22 cellular contexts compared by ENCODE assay signal in genomic region chr3:71521940-71522876, GRCh38.
DNase-seq lines count a peak whose midpoint lies in the region; ATAC-seq and TF ChIP-seq lines count a peak whose summit lies in the region.
"Had no signal": no experiment of that assay in that cellular context is flagged by ENCODE, and none has a peak within 500 bp of the region (broad histone marks: within the 10 kb centered on the region; RNA-seq: fewer than 3 reads in every experiment).

No MANE protein-coding gene starts in this region.

- peaks cover 72% of the 10 kb centered on the region for H3K79me2 ChIP-seq in OCI-LY1 (ENCODE audit: insufficient read depth, low read length)

- H3K4me1 ChIP-seq in OCI-LY1 (ENCODE audit: insufficient read depth, low read length, severe bottlenecking): peaks cover 89% of the 10 kb centered on the region
- H3K4me1 ChIP-seq in lower lobe of right lung: peaks cover 3% of the 10 kb centered on the region
- H3K4me1 ChIP-seq: testis had no signal

- H3K27ac ChIP-seq in OCI-LY1 (ENCODE audit: low read depth, low read length, poor library complexity, severe bottlenecking) (peak overlapping the region; percentile 69), lower lobe of right lung (no peak overlapping the region)
- H3K27ac ChIP-seq: testis, WERI-Rb-1 had no signal

- CTCF ChIA-PET in HEK293T (lab: Yijun Ruan, JAX): no interaction called here

- intact Hi-C loops in lower lobe of right lung (cut with DNase I): no loop called here

- H3K36me3 Mint-ChIP-seq in endothelial cell (ENCODE audit: low read depth, unreplicated experiment): no peaks in the 10 kb centered on the region
- H3K36me3 Mint-ChIP-seq: stimulated activated memory B cell treated with anti-CD40 and anti-IgM and Interleukin-4, amounts not matched to agents 10 μg/mL and 1 μg/mL and 100 μg/mL, for 72 hours had no signal

- H3K9ac ChIP-seq in OCI-LY1 (ENCODE audit: low read length): peak overlapping the region; percentile 20

- no peaks in the 10 kb centered on the region for H3K27me3 Mint-ChIP-seq in endothelial cell (ENCODE audit: unreplicated experiment)
- H3K27me3 Mint-ChIP-seq: stimulated activated memory B cell treated with anti-CD40 and anti-IgM and Interleukin-4, amounts not matched to agents 10 μg/mL and 1 μg/mL and 100 μg/mL, for 72 hours had no signal

- H3K9me2 ChIP-seq in OCI-LY1 (ENCODE audit: low read depth, low read length): no peaks in the 10 kb centered on the region

- H3F3A ChIP-seq in OCI-LY1 (ENCODE audit: insufficient read depth, low read length): no peaks in the 10 kb centered on the region

- peaks cover 23% of the 10 kb centered on the region for H3K36me3 ChIP-seq in OCI-LY1 (ENCODE audit: insufficient read depth, low read length)
- H3K36me3 ChIP-seq in lower lobe of right lung: no peaks in the 10 kb centered on the region
- H3K36me3 ChIP-seq: WERI-Rb-1 had no signal

- peak overlapping the region; percentile 29; the same call in 1 of the 2 replicates for H3K4me2 ChIP-seq in OCI-LY1 (ENCODE audit: low read length)
- H3K4me2 ChIP-seq: GM23338 had no signal

- no peak for DNase-seq in HEK293T (ENCODE audit: extremely low spot score)
- no peak for DNase-seq in endothelial cell (ENCODE audit: low spot score)
- DNase-seq in pulmonary artery endothelial cell (ENCODE audit: low read depth, low spot score): peak; percentile 15
- DNase-seq in lower lobe of right lung: no peak
- DNase-seq in DMS153 treated with DMSO at 0.1 percent for 48 hours (lab: John Stamatoyannopoulos, UW; ENCODE audit: unreplicated experiment): no peak
- DNase-seq: activated CD4-positive, alpha-beta T cell treated with anti-CD3 and anti-CD28 coated beads, Interleukin-2, amount 50 U/mL, for 4 hours; activated CD8-positive, alpha-beta memory T cell treated with anti-CD3 and anti-CD28 coated beads, Interleukin-2, amount 50 U/mL, for 4 hours; DND-41; head of caudate nucleus; NCI-H1105 treated with DMSO at 0.1 percent for 48 hours; NCI-H2081 treated with DMSO at 0.1 percent for 48 hours; NCI-H446 treated with DMSO at 0.1 percent for 48 hours; NK-92 treated with Interleukin-12 subunit alpha and Interleukin-12 subunit beta, amount 100 ng/mL, for 24 hours; stimulated activated CD4-positive, alpha-beta T cell treated with anti-CD3 and anti-CD28 coated beads, Interleukin-1b, Interleukin-23, amount 100 ng/mL, for 48 hours; testis; WERI-Rb-1 had no signal

- peak; percentile 50 for TF ChIP-seq CTCF in OCI-LY1 (IDR thresholded peaks at IDR 0.05; ENCODE audit: low read length)
- TF ChIP-seq CTCF in endothelial cell (IDR thresholded peaks at IDR 0.05; ENCODE audit: unreplicated experiment): no peak
- TF ChIP-seq CTCF in lower lobe of right lung (IDR thresholded peaks at IDR 0.05): no peak

- H3K9me3 ChIP-seq in OCI-LY1 (ENCODE audit: low read length) (no peaks in the 10 kb centered on the region), lower lobe of right lung (no peaks in the 10 kb centered on the region)
- H3K9me3 ChIP-seq: testis had no signal

- H3K4me1 Mint-ChIP-seq in endothelial cell (ENCODE audit: unreplicated experiment): peaks cover 31% of the 10 kb centered on the region

- H3K4me3 Mint-ChIP-seq in endothelial cell (ENCODE audit: unreplicated experiment): peak overlapping the region; percentile 6
- H3K4me3 Mint-ChIP-seq: GM23338; stimulated activated memory B cell treated with anti-CD40 and anti-IgM and Interleukin-4, amounts not matched to agents 10 μg/mL and 1 μg/mL and 100 μg/mL, for 72 hours had no signal

- no peak for ATAC-seq in lower lobe of right lung
- no peak for ATAC-seq in GM18907 (IDR thresholded peaks at IDR 0.05; ENCODE audit: unreplicated experiment)
- ATAC-seq: GM23338; HepG2; stimulated activated memory B cell treated with anti-CD40 and anti-IgM and Interleukin-4, amounts not matched to agents 10 μg/mL and 1 μg/mL and 100 μg/mL, for 72 hours had no signal

- H3K9me3 Mint-ChIP-seq in endothelial cell (ENCODE audit: unreplicated experiment): no peaks in the 10 kb centered on the region
- H3K9me3 Mint-ChIP-seq: activated T-helper 2 cell treated with anti-CD3 and anti-CD28 coated beads, Interferon-gamma antibody, Interleukin-2, Interleukin-4, amounts not matched to agents 10 μg/mL and 5 μg/mL and 100 μg/mL, durations not matched to agents 14 hours and 24 hours and 36 hours; GM23338; stimulated activated memory B cell treated with anti-CD40 and anti-IgM and Interleukin-4, amounts not matched to agents 10 μg/mL and 1 μg/mL and 100 μg/mL, for 72 hours had no signal

- no peaks in the 10 kb centered on the region for H4K20me1 ChIP-seq in OCI-LY1 (ENCODE audit: insufficient read depth, low read length)

- no peak overlapping the region for H2AFZ ChIP-seq in OCI-LY1 (ENCODE audit: low read length)
- H2AFZ ChIP-seq: GM23338 had no signal

- POLR2A ChIA-PET in HEK293T (lab: Yijun Ruan, JAX): interaction anchor here (1.7 kb wide), 1 partner anchor 62 kb away, joined by 10 read pairs; the partner anchor contains the start of gene FOXP1

- H3K27me3 ChIP-seq in OCI-LY1 (ENCODE audit: insufficient read depth, low read length) (no peaks in the 10 kb centered on the region), lower lobe of right lung (ENCODE audit: low read depth) (no peaks in the 10 kb centered on the region)
- H3K27me3 ChIP-seq: testis had no signal

- H3K4me3 ChIP-seq in OCI-LY1 (ENCODE audit: low read depth, low read length, poor library complexity, severe bottlenecking) (no peak overlapping the region), lower lobe of right lung (no peak overlapping the region)
- H3K4me3 ChIP-seq: GM23338, testis had no signal

- H3K27ac Mint-ChIP-seq in endothelial cell (ENCODE audit: unreplicated experiment): peak overlapping the region; percentile 93
- H3K27ac Mint-ChIP-seq: activated T-helper 2 cell treated with anti-CD3 and anti-CD28 coated beads, Interferon-gamma antibody, Interleukin-2, Interleukin-4, amounts not matched to agents 10 μg/mL and 5 μg/mL and 100 μg/mL, durations not matched to agents 14 hours and 24 hours and 36 hours; GM23338; stimulated activated memory B cell treated with anti-CD40 and anti-IgM and Interleukin-4, amounts not matched to agents 10 μg/mL and 1 μg/mL and 100 μg/mL, for 72 hours had no signal

TF ChIP-seq in HEK293T, 16 proteins besides CTCF, POLR2A, EP300 and RAD21:
- no peak for TF ChIP-seq LEF1 (IDR thresholded peaks at IDR 0.05; ENCODE audit: borderline replicate concordance)
- TF ChIP-seq PKNOX1 (IDR thresholded peaks at IDR 0.05): peak; percentile 63
- TF ChIP-seq SP1 (IDR thresholded peaks at IDR 0.05): no peak
